In genomic region chrX:51262271-51262670, GRCh38 we compare ENCODE assay signal across 6 cellular contexts.
A peak's percentile ranks its signal among the peaks of the same experiment; 100 is the strongest.
DNase-seq lines count a peak whose midpoint lies in the region; ATAC-seq, FAIRE-seq and TF ChIP-seq lines count a peak whose summit lies in the region.
"Not testable (repeated sequence)": the region's sequence is repeated elsewhere in the genome, so short reads cannot be mapped to it uniquely, and the experiment has no call there.

No MANE protein-coding gene starts in this region.

- DNase-seq in GM23338 (ENCODE audit: low spot score) (peak; percentile 19), SK-N-DZ (ENCODE audit: low spot score) (peak; percentile 2), glutamatergic neuron (peak; percentile 22), kidney (peak; percentile 43), neural progenitor cell (ENCODE audit: low spot score) (peak; percentile 47)

- H3K4me3 ChIP-seq in GM23338 = peak overlapping the region; percentile 38; the same call in 1 of the 2 replicates
- H3K4me3 ChIP-seq in HUES64 (ENCODE audit: low read length) = peak overlapping the region; percentile 30; the same call in 1 of the 2 replicates
- not testable (repeated sequence) for H3K4me3 ChIP-seq in kidney (ENCODE audit: low read length in 2 of 2)
- H3K4me3 ChIP-seq in neural progenitor cell = peak overlapping the region; percentile 32

- H3K4me3 Mint-ChIP-seq in GM23338 = peak overlapping the region; percentile 47; the same call in 2 of the 3 replicates
- not testable (repeated sequence) for H3K4me3 Mint-ChIP-seq in glutamatergic neuron (ENCODE audit: unreplicated experiment); neural progenitor cell

- H3K79me2 ChIP-seq in GM23338 (replicated peaks; ENCODE audit: insufficient read depth); neural progenitor cell (ENCODE audit: low read depth): not testable (repeated sequence)

- not testable (repeated sequence) for H3F3A ChIP-seq in GM23338 (replicated peaks; ENCODE audit: low read depth); neural progenitor cell (ENCODE audit: low read depth)

- H3K27me3 ChIP-seq in GM23338 (ENCODE audit: insufficient read depth); HUES64 (ENCODE audit: insufficient read depth, low read length); neural progenitor cell: not testable (repeated sequence)

- H3K27me3 Mint-ChIP-seq in GM23338 (ENCODE audit: insufficient read depth, low read depth, poor library complexity); glutamatergic neuron (ENCODE audit: unreplicated experiment); neural progenitor cell (ENCODE audit: insufficient read depth, low read depth): not testable (repeated sequence)

- peak; percentile 57 for ATAC-seq in GM23338

- TF ChIP-seq CTCF in GM23338 (conservative IDR thresholded peaks at IDR 0.05; ENCODE audit: low read depth in 2 of 2); glutamatergic neuron (IDR thresholded peaks at IDR 0.05; ENCODE audit: partially characterized antibody, unreplicated experiment); kidney (IDR thresholded peaks at IDR 0.05; ENCODE audit: borderline replicate concordance, extremely low read depth, insufficient read depth); neural progenitor cell (IDR thresholded peaks at IDR 0.05): not testable (repeated sequence)

- H3K4me1 Mint-ChIP-seq in GM23338; glutamatergic neuron (ENCODE audit: low read depth, unreplicated experiment); neural progenitor cell: not testable (repeated sequence)

- H3K36me3 Mint-ChIP-seq in GM23338 (ENCODE audit: low read depth); glutamatergic neuron (ENCODE audit: unreplicated experiment); neural progenitor cell: not testable (repeated sequence)

- H3K4me2 ChIP-seq in GM23338 (peak overlapping the region; percentile 65; the same call in 1 of the 2 replicates), neural progenitor cell (peak overlapping the region; percentile 38)

- FAIRE-seq in kidney (lab: Jason Lieb, UNC) = not testable (repeated sequence)

- not testable (repeated sequence) for H3K27ac ChIP-seq in GM23338 (ENCODE audit: low read depth); HUES64 (ENCODE audit: low read depth, low read length); kidney (ENCODE audit: low read depth in 2 of 2, low read length in 2 of 2); neural progenitor cell

- intact Hi-C loops in kidney (cut with DNase I) = not testable (repeated sequence)

- H3K9me3 Mint-ChIP-seq in GM23338; glutamatergic neuron (ENCODE audit: unreplicated experiment); neural progenitor cell: not testable (repeated sequence)

- WGBS in HUES64 = 28% methylated on average over 13 of the region's 13 CpGs

- not testable (repeated sequence) for H3K4me1 ChIP-seq in GM23338 (ENCODE audit: insufficient read depth); HUES64 (ENCODE audit: insufficient read depth, low read length); kidney (ENCODE audit: control insufficient read depth in 1 of 2, insufficient read depth in 1 of 2, low read depth in 1 of 2, low read length in 2 of 2); neural progenitor cell

- not testable (repeated sequence) for H3K9me3 ChIP-seq in HUES64 (ENCODE audit: insufficient read depth, low read depth, low read length); kidney (ENCODE audit: control insufficient read depth in 1 of 2, low read length in 2 of 2); neural progenitor cell (ENCODE audit: low read depth)

- H3K9me2 ChIP-seq in GM23338 (ENCODE audit: insufficient read depth) = not testable (repeated sequence)

- H3K9ac ChIP-seq in HUES64 (ENCODE audit: low read depth, low read length); kidney (ENCODE audit: low read length in 2 of 2); neural progenitor cell: not testable (repeated sequence)

- not testable (repeated sequence) for H4K20me1 ChIP-seq in GM23338 (replicated peaks; ENCODE audit: insufficient read depth); neural progenitor cell (ENCODE audit: low read depth)

- not testable (repeated sequence) for H3K36me3 ChIP-seq in GM23338 (ENCODE audit: insufficient read depth); HUES64 (ENCODE audit: insufficient read depth, low read length); kidney (ENCODE audit: control insufficient read depth in 1 of 2, insufficient read depth in 2 of 2, low read length in 2 of 2); neural progenitor cell

- H2AFZ ChIP-seq in GM23338; neural progenitor cell (replicated peaks): not testable (repeated sequence)

- H3K27ac Mint-ChIP-seq in GM23338; glutamatergic neuron (ENCODE audit: unreplicated experiment); neural progenitor cell: not testable (repeated sequence)
